Comparison of ENCODE assay signal across 8 cellular contexts in the genomic region with DNA sequence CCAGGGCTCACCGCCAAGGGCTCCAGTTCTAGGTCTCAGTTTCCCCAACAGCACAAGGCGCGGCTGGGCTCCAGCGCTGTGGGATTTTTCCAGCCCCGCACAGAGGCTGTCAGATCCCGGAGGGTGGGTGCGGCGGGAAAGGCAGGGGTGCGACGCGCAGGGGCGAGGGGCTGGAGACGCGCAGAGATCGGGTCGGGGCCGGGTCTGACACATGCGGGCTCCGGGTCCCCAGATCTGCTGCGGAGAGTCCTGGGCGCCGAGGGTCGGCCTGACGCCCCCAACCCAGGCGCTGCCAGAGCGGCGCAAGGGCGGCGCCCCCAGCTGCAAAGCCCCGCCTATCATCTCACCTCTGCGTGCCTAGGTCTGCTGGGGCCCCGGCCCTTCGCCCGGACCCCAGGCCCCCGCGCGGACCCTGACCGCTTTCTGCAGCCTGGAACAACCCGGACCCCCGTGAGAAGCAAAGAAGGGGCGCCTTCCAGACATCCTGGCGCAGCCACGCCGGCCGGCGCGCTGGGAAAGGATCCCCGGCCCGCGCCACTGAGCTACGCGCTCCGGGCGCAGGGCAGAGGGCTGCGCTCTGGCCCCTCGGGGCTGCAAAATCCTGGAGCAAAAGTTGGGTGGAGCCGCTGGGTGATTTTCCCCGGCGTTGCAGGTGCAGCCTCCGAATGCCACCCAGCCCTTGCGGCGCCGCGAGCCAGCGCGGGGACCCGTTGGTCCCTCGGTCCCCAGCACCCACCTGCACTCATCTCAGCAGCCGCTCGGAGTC. TPM values are rescaled to one million over a fixed set of nuclear protein-coding genes. Genes with fewer than 3 reads are reported as not detected.
A peak's percentile ranks its signal among the peaks of the same experiment; 100 is the strongest.
DNase-seq lines count a peak whose midpoint lies in the region; ATAC-seq and TF ChIP-seq lines count a peak whose summit lies in the region.

No MANE protein-coding gene starts in this region.

- ATAC-seq in left lung (peak; percentile 2), HG02885 (IDR thresholded peaks at IDR 0.05; ENCODE audit: poor library complexity, unreplicated experiment) (no peak)

- in situ Hi-C loops in KBM-7 (cut with MboI; ENCODE audit: low pct_unique_long_range_greater_than_20kb, low sequenced_read_pairs) = no loop called here

- H3K9me3 Mint-ChIP-seq in activated CD4-positive, alpha-beta T cell treated with anti-CD3 and anti-CD28 coated beads, Interleukin-2, amount 10 ng/mL, durations not matched to agents 7 days and 5 days = no peaks in the 10 kb centered on the region

- TF ChIP-seq CTCF in adrenal gland (IDR thresholded peaks at IDR 0.05) = no peak
- TF ChIP-seq CTCF in left lung (IDR thresholded peaks at IDR 0.05) = no peak
- peak in 1 of 2 experiments; percentile 25 for TF ChIP-seq CTCF in tibial artery (IDR thresholded peaks at IDR 0.05)

- peaks cover 3% of the 10 kb centered on the region for H3K36me3 Mint-ChIP-seq in activated CD4-positive, alpha-beta T cell treated with anti-CD3 and anti-CD28 coated beads, Interleukin-2, amount 10 ng/mL, durations not matched to agents 7 days and 5 days (ENCODE audit: low read depth)

- H3K27me3 ChIP-seq in adrenal gland (no peaks in the 10 kb centered on the region), left lung (peaks cover 4 to 39% of the 10 kb centered on the region in 2 donors), tibial artery (no peaks in the 10 kb centered on the region)

- peaks cover 15% of the 10 kb centered on the region for H3K27me3 Mint-ChIP-seq in activated CD4-positive, alpha-beta T cell treated with anti-CD3 and anti-CD28 coated beads, Interleukin-2, amount 10 ng/mL, durations not matched to agents 7 days and 5 days

- DNase-seq in activated CD4-positive, alpha-beta T cell treated with anti-CD3 and anti-CD28 coated beads, Interleukin-2, amount 10 ng/mL, durations not matched to agents 7 days and 5 days = no peak
- DNase-seq in activated CD4-positive, alpha-beta T cell treated with anti-CD3 and anti-CD28 coated beads, Interleukin-2, amount 50 U/mL, for 4 hours = no peak
- DNase-seq in adrenal gland (peak in 1 of 7 donors; percentile 35), left lung (peak in 1 of 2 donors; percentile 82), tibial artery (no peak), KBM-7 (no peak)
- no peak for DNase-seq in activated CD4-positive, alpha-beta T cell treated with anti-CD3 and anti-CD28 coated beads for 1 hour

- WGBS in adrenal gland, 4 donors = 0 to 3% (median 2%) methylated on average over 17 to 70 of the region's 70 CpGs; no CpG with 5 or more reads in 1 of the 4 donors

- H3K4me3 ChIP-seq in adrenal gland (peak overlapping the region; percentile 23 to 76 (median 51)), left lung (peak overlapping the region; percentile 71 to 72), tibial artery (peak overlapping the region; percentile 62 to 80)

- H3K36me3 ChIP-seq in adrenal gland (replicated peaks in 1 of 2) = no peaks in the 10 kb centered on the region
- no peaks in the 10 kb centered on the region for H3K36me3 ChIP-seq in left lung
- no peaks in the 10 kb centered on the region for H3K36me3 ChIP-seq in tibial artery

- intact Hi-C loops in adrenal gland (cut with DNase I) (no loop called here), left lung (cut with DNase I) (no loop called here), tibial artery (cut with DNase I; ENCODE audit: low total_unique reads) (loop anchor here (5.0 kb wide), 1 partner anchor 269 kb away; no protein-coding TSS in a partner anchor)

- peak overlapping the region; percentile 52 for H3K4me3 Mint-ChIP-seq in activated CD4-positive, alpha-beta T cell treated with anti-CD3 and anti-CD28 coated beads, Interleukin-2, amount 10 ng/mL, durations not matched to agents 7 days and 5 days

- no peaks in the 10 kb centered on the region for H3K9me3 ChIP-seq in adrenal gland (replicated peaks in 1 of 3)
- no peaks in the 10 kb centered on the region for H3K9me3 ChIP-seq in left lung
- no peaks in the 10 kb centered on the region for H3K9me3 ChIP-seq in tibial artery

- no peak for TF ChIP-seq POLR2A in adrenal gland (IDR thresholded peaks at IDR 0.05)

- H3K4me1 Mint-ChIP-seq in activated CD4-positive, alpha-beta T cell treated with anti-CD3 and anti-CD28 coated beads, Interleukin-2, amount 10 ng/mL, durations not matched to agents 7 days and 5 days = peaks cover 11% of the 10 kb centered on the region

- POLR2A ChIA-PET in activated CD4-positive, alpha-beta T cell treated with anti-CD3 and anti-CD28 coated beads, Interleukin-2, amount 10 ng/mL, durations not matched to agents 7 days and 5 days (lab: Charles Lee) = no interaction called here

- peaks cover 11 to 21% of the 10 kb centered on the region in 2 donors for H3K4me1 ChIP-seq in adrenal gland (replicated peaks in 1 of 2)
- H3K4me1 ChIP-seq in left lung = peaks cover 10 to 23% of the 10 kb centered on the region in 2 donors
- H3K4me1 ChIP-seq in tibial artery = peaks cover 0 to 36% (median 30%) of the 10 kb centered on the region in 4 donors

- peak overlapping the region in 1 of 5 donors; percentile 70 for H3K27ac ChIP-seq in adrenal gland
- no peak overlapping the region for H3K27ac ChIP-seq in left lung
- H3K27ac ChIP-seq in tibial artery = peak overlapping the region; percentile 21 to 26

- no peak overlapping the region for H3K27ac Mint-ChIP-seq in activated CD4-positive, alpha-beta T cell treated with anti-CD3 and anti-CD28 coated beads, Interleukin-2, amount 10 ng/mL, durations not matched to agents 7 days and 5 days

- CTCF ChIA-PET in activated CD4-positive, alpha-beta T cell treated with anti-CD3 and anti-CD28 coated beads, Interleukin-2, amount 10 ng/mL, durations not matched to agents 7 days and 5 days (lab: Charles Lee) = interaction anchor here (0.6 to 2.1 kb wide), 5 partner anchors 9 to 18 kb away, joined by 3 to 6 read pairs (median 3); no protein-coding TSS in a partner anchor

RNA-seq across cellular contexts. Expression of a gene that starts 0.5 kb away (rescaled TPM):
- total RNA-seq in activated CD4-positive, alpha-beta T cell treated with anti-CD3 and anti-CD28 coated beads, Interleukin-2, amount 10 ng/mL, durations not matched to agents 7 days and 5 days = under 1 TPM; 0.30 to 0.79 TPM
- 10 to 100 TPM in 7 of 8 donors, 1 to 10 TPM in 1; 9.9 to 31.2 (median 17.6) TPM for total RNA-seq in adrenal gland
- 10 to 100 TPM in 2 of 3 donors, 1 to 10 TPM in 1; 5.8 to 14.1 (median 10.5) TPM for polyA plus RNA-seq in adrenal gland
- total RNA-seq in left lung = 10 to 100 TPM in 1 of 2 donors, 1 to 10 TPM in 1; 8.8 to 10.2 TPM

RNA-seq across cellular contexts. Expression of a gene that starts 41.0 kb away (rescaled TPM):
- total RNA-seq in activated CD4-positive, alpha-beta T cell treated with anti-CD3 and anti-CD28 coated beads, Interleukin-2, amount 10 ng/mL, durations not matched to agents 7 days and 5 days = 10 to 100 TPM in 1 of 2 experiments, 1 to 10 TPM in 1; 8.2 to 10.8 TPM
- total RNA-seq in adrenal gland = 10 to 100 TPM; 17.2 to 58.7 (median 26.3) TPM
- 10 to 100 TPM in 2 of 3 donors, 1 to 10 TPM in 1; 1.5 to 28.0 (median 19.8) TPM for polyA plus RNA-seq in adrenal gland
- total RNA-seq in left lung = 10 to 100 TPM; 29.6 to 46.1 TPM

Comparison
In these comparisons a context has a peak if more than half of its experiments do, and no peak if none do; other contexts are left out.
1. H3K27ac ChIP-seq: peak in tibial artery (2 of 2); none in left lung (0 of 2).
2. RNA of a gene that starts 0.5 kb away (total RNA-seq): 9.9 to 31.2 TPM in adrenal gland and 8.8 to 10.2 TPM in left lung; 0.30 to 0.79 TPM in activated CD4-positive, alpha-beta T cell treated with anti-CD3 and anti-CD28 coated beads, Interleukin-2, amount 10 ng/mL, durations not matched to agents 7 days and 5 days; every median in the first group is over 4 times any median in the second.
3. Peak in every context shown above with its lines, with median percentiles within 50 percentile points of each other: H3K4me3 ChIP-seq.